1 cellular context compared by ENCODE assay signal in the genomic region with DNA sequence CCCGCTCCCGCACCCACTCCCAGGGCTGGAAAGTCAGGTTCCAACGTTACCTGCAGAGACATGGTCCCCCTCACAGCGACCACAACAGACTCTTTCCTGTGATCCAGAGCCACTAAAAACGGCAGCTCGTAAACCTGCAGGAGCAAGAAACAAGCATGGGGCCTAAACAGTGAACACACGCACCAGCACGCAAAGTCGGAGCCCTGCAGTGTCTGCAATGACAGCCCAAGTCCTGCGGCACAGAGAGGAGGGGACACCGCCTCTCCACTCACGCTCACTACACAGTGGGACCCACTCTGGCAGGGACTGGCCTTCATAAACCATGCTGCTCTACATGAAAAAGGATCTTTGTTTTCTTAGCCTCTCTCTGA.
TF ChIP-seq lines count a peak whose summit lies in the region.

No MANE protein-coding gene starts in this region.

TF ChIP-seq in IMR-90, 13 proteins besides CTCF, POLR2A, EP300 and RAD21:
- TF ChIP-seq MXI1 (IDR thresholded peaks at IDR 0.05; ENCODE audit: borderline replicate concordance, low read depth, low read length) (no peak), MAFK (IDR thresholded peaks at IDR 0.05; ENCODE audit: low read depth, low read length) (no peak), NFE2L2 (IDR thresholded peaks at IDR 0.05; ENCODE audit: low read depth, low read length) (no peak), CHD1 (IDR thresholded peaks at IDR 0.05; ENCODE audit: low read depth, low read length) (no peak), BHLHE40 (IDR thresholded peaks at IDR 0.05; ENCODE audit: low read depth, low read length) (no peak)
- TF ChIP-seq, protein P1, sequence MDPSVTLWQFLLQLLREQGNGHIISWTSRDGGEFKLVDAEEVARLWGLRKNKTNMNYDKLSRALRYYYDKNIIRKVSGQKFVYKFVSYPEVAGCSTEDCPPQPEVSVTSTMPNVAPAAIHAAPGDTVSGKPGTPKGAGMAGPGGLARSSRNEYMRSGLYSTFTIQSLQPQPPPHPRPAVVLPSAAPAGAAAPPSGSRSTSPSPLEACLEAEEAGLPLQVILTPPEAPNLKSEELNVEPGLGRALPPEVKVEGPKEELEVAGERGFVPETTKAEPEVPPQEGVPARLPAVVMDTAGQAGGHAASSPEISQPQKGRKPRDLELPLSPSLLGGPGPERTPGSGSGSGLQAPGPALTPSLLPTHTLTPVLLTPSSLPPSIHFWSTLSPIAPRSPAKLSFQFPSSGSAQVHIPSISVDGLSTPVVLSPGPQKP (IDR thresholded peaks at IDR 0.05; ENCODE audit: borderline replicate concordance, low read depth, low read length): no peak
